ENCODE assay signal across 8 cellular contexts in the genomic region with DNA sequence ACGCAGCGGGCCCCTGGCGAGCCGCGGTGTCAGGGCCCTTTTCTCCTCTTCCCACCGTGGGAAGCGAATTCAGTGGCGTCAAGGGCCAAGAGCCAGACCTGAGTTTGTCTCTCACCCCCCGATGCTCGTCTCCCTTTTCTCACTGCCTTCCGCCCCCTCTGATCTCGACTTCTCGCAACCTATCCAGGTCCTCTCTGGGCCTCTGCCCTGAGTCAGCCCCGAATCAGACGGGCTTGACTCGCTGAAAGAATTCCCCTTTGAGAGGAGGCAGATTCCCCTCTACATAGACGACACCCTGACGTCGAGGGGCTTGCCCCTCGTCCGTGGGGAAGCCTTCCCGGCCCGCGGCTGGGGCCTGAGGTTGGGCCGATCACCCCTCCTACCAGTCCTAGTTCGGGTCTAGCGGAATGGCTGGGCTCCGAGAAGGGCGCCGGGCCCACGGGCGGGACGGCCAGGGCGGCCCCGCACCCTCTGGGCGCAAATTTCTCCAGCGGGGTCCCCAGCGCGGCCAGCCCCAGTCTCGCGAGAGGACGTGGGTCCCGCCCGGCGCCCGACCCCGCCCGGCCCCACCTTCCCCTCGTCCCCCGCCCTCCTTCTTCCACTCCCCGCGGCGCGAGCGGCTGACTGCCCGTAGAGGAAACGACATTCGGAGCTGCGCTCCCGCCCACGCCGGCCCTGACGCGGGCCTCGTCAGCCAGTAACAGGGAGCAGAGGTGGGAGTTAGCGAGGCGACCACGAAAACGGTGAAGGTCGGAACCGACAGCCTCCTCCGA. TPM values are rescaled to one million over a fixed set of nuclear protein-coding genes. Genes with fewer than 3 reads are reported as not detected.
DNase-seq lines count a peak whose midpoint lies in the region; ATAC-seq lines count a peak whose summit lies in the region.

A gene with protein sequence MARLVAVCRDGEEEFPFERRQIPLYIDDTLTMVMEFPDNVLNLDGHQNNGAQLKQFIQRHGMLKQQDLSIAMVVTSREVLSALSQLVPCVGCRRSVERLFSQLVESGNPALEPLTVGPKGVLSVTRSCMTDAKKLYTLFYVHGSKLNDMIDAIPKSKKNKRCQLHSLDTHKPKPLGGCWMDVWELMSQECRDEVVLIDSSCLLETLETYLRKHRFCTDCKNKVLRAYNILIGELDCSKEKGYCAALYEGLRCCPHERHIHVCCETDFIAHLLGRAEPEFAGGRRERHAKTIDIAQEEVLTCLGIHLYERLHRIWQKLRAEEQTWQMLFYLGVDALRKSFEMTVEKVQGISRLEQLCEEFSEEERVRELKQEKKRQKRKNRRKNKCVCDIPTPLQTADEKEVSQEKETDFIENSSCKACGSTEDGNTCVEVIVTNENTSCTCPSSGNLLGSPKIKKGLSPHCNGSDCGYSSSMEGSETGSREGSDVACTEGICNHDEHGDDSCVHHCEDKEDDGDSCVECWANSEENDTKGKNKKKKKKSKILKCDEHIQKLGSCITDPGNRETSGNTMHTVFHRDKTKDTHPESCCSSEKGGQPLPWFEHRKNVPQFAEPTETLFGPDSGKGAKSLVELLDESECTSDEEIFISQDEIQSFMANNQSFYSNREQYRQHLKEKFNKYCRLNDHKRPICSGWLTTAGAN (plus strand): TSS at position 600 of the 773 bp plus-strand sequence. CDS start 806 bp downstream, outside the sequence.

- H3K9me3 Mint-ChIP-seq in natural killer cell treated with Interleukin-12 subunit alpha and Interleukin-12 subunit beta and Interleukin-15 and Interleukin-18, amount 100 ng/mL, for 72 hours, result no peaks in the 10 kb centered on the region

- no peaks in the 10 kb centered on the region for H3K9me3 ChIP-seq in MG63

- no peaks in the 10 kb centered on the region for H3K27me3 Mint-ChIP-seq in natural killer cell treated with Interleukin-12 subunit alpha and Interleukin-12 subunit beta and Interleukin-15 and Interleukin-18, amount 100 ng/mL, for 72 hours

- H3K4me1 Mint-ChIP-seq in natural killer cell treated with Interleukin-12 subunit alpha and Interleukin-12 subunit beta and Interleukin-15 and Interleukin-18, amount 100 ng/mL, for 72 hours (ENCODE audit: low read depth in 2 of 2), result peaks cover 22 to 33% of the 10 kb centered on the region in 2 donors

- peak within 1 kb of the TSS; percentile 98 for H3K4me3 Mint-ChIP-seq in natural killer cell treated with Interleukin-12 subunit alpha and Interleukin-12 subunit beta and Interleukin-15 and Interleukin-18, amount 100 ng/mL, for 72 hours

- H3K27me3 ChIP-seq in H7 (ENCODE audit: control insufficient read depth, insufficient read depth, low read length), result no peaks in the 10 kb centered on the region
- no peaks in the 10 kb centered on the region for H3K27me3 ChIP-seq in MG63

- H3K4me3 ChIP-seq in H7 (ENCODE audit: insufficient read depth, low read depth, low read length) (peak within 1 kb of the TSS; percentile 92), MG63 (peak within 1 kb of the TSS; percentile 98)

- H3K36me3 ChIP-seq in H7 (replicated peaks; ENCODE audit: control insufficient read depth, insufficient read depth, low read length) (no peaks in the 10 kb centered on the region), MG63 (peaks cover 69% of the 10 kb centered on the region)

- ATAC-seq in natural killer cell treated with Interleukin-12 subunit alpha and Interleukin-12 subunit beta and Interleukin-15 and Interleukin-18, amount 100 ng/mL, for 72 hours, result peak; percentile 82 to 87

- H3K27ac Mint-ChIP-seq in natural killer cell treated with Interleukin-12 subunit alpha and Interleukin-12 subunit beta and Interleukin-15 and Interleukin-18, amount 100 ng/mL, for 72 hours, result peak within 1 kb of the TSS; percentile 94 to 98

- DNase-seq in EH (ENCODE audit: low read depth) (peak; percentile 96), H7 (peak; percentile 97), MG63 (peak; percentile 95), SHP77 (lab: John Stamatoyannopoulos, UW) (peak; percentile 80 to 84), fibroblast of peridontal ligament (ENCODE audit: extremely low read depth) (peak; percentile 85)
- peak; percentile 82 for DNase-seq in activated T-helper 9 cell treated with anti-CD3 and anti-CD28 coated beads, Interleukin-2, amount 50 U/mL, for 16 hours (ENCODE audit: low read depth)
- peak; percentile 97 for DNase-seq in natural killer cell treated with Interleukin-12 subunit alpha and Interleukin-12 subunit beta and Interleukin-15 and Interleukin-18, amount 100 ng/mL, for 72 hours (ENCODE audit: low spot score)
- DNase-seq in stimulated activated naive CD4-positive, alpha-beta T cell (lab: John Stamatoyannopoulos, UW), result peak; percentile 79 to 92 (median 89)

- peaks cover 7% of the 10 kb centered on the region for H3K36me3 Mint-ChIP-seq in natural killer cell treated with Interleukin-12 subunit alpha and Interleukin-12 subunit beta and Interleukin-15 and Interleukin-18, amount 100 ng/mL, for 72 hours

RNA-seq across cellular contexts. Expression of the gene that starts here (rescaled TPM):
- total RNA-seq in H7 (2014; rRNA removed; shearing (Covaris generic)), result 27.6 and 35.7 TPM in 2 replicates
- total RNA-seq in MG63 (2014; rRNA removed; shearing (Covaris generic); ENCODE audit: low replicate concordance), result 64.2 and 77.3 TPM in 2 replicates
- 100 to 1,000 TPM; 128 to 130 TPM for total RNA-seq in natural killer cell treated with Interleukin-12 subunit alpha and Interleukin-12 subunit beta and Interleukin-15 and Interleukin-18, amount 100 ng/mL, for 72 hours

Comparison
In these comparisons a context has a peak if more than half of its experiments do, and no peak if none do; other contexts are left out.
1. Peak in every context shown above with its lines: DNase-seq, ATAC-seq and H3K4me3 ChIP-seq.